ENCODE assay signal across 9 cellular contexts in the genomic region with DNA sequence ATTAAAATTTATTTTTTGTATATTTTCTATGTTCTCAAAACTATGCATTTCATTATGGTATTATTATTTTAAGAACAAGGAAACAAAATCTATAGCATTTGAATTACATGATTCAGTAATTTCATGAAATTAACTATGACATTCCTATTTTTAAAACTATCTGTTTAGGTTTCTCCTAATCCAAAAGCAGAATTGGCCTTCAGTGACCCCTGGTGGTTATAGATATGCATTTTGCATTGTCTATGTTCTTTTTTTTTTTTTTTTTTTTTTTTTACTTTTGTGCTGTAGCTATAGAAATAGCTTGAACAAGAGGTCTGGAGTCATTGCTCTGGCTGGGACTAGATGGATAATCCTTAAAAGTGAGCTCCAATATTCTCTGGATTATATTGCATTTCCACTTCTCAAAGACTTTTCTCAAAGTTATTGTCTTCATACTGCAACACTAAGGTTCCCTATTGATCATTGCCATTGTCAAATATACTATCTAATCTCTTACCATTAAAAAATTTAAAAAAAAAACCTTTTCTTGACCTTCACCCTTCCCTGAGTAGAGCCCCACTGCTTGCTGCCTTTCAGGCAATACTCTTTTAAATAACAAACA. TPM values are rescaled to one million over a fixed set of nuclear protein-coding genes. Genes with fewer than 3 reads are reported as not detected.
DNase-seq lines count a peak whose midpoint lies in the region; FAIRE-seq and TF ChIP-seq lines count a peak whose summit lies in the region.
"Had no signal": no experiment of that assay in that cellular context is flagged by ENCODE, and none has a peak within 500 bp of the region (broad histone marks: within the 10 kb centered on the region; RNA-seq: fewer than 3 reads in every experiment).

No MANE protein-coding gene starts in this region.

- no peak overlapping the region for H3K4me2 ChIP-seq in Loucy (ENCODE audit: low read depth, low read length, poor library complexity, severe bottlenecking)
- H3K4me2 ChIP-seq: BLaER1 treated with 17β-estradiol and CSF1 and Interleukin-3, amounts not matched to agents 10 nM and 100 nM had no signal

- peak; percentile 26 for DNase-seq in NCI-H1436 (lab: John Stamatoyannopoulos, UW)
- no peak for DNase-seq in NCI-H1436 treated with DMSO at 0.1 percent for 48 hours (lab: John Stamatoyannopoulos, UW)
- DNase-seq in GOT3 (lab: John Stamatoyannopoulos, UW) = no peak
- DNase-seq in occipital lobe (lab: John Stamatoyannopoulos, UW) = no peak
- DNase-seq in activated CD8-positive, alpha-beta memory T cell treated with anti-CD3 and anti-CD28 coated beads, Interleukin-2, amount 50 U/mL, for 4 hours = no peak

- no peaks in the 10 kb centered on the region for H4K20me1 ChIP-seq in Loucy (ENCODE audit: insufficient read depth, low read length, poor library complexity, severe bottlenecking)
- H4K20me1 ChIP-seq: BLaER1 treated with 17β-estradiol and CSF1 and Interleukin-3, amounts not matched to agents 10 nM and 100 nM had no signal

- no peaks in the 10 kb centered on the region for H3K79me2 ChIP-seq in Loucy (ENCODE audit: insufficient read depth, low read length)

- no peaks in the 10 kb centered on the region for H3K9me2 ChIP-seq in Loucy (replicated peaks; ENCODE audit: low read depth, low read length)

- H3K4me1 ChIP-seq in Loucy (ENCODE audit: insufficient read depth, low read length, poor library complexity, severe bottlenecking) = no peaks in the 10 kb centered on the region
- H3K4me1 ChIP-seq: BLaER1 treated with 17β-estradiol and CSF1 and Interleukin-3, amounts not matched to agents 10 nM and 100 nM had no signal

- peak; percentile 62 for TF ChIP-seq CTCF in Loucy (conservative IDR thresholded peaks at IDR 0.05; ENCODE audit: low read length)

- H3K9me3 ChIP-seq in Loucy (ENCODE audit: insufficient read depth, low read depth, low read length) = no peaks in the 10 kb centered on the region

- no peaks in the 10 kb centered on the region for H3F3A ChIP-seq in Loucy (ENCODE audit: low read depth)

- no peak overlapping the region for H2AFZ ChIP-seq in Loucy (ENCODE audit: low read length)

- H3K4me3 ChIP-seq in Loucy (ENCODE audit: low read length, poor library complexity, severe bottlenecking) = no peak overlapping the region
- H3K4me3 ChIP-seq: BLaER1 treated with 17β-estradiol and CSF1 and Interleukin-3, amounts not matched to agents 10 nM and 100 nM had no signal

- H3K27me3 ChIP-seq in Loucy (ENCODE audit: insufficient read depth, low read length, poor library complexity, severe bottlenecking) = no peaks in the 10 kb centered on the region
- H3K27me3 ChIP-seq: BLaER1 treated with 17β-estradiol and CSF1 and Interleukin-3, amounts not matched to agents 10 nM and 100 nM had no signal

- no peak overlapping the region for H3K9ac ChIP-seq in Loucy (ENCODE audit: low read depth, low read length, poor library complexity, severe bottlenecking)
- H3K9ac ChIP-seq: BLaER1 treated with 17β-estradiol and CSF1 and Interleukin-3, amounts not matched to agents 10 nM and 100 nM had no signal

- FAIRE-seq in TTC549 (lab: Jason Lieb, UNC) (peak; percentile 88), islet of Langerhans (lab: Jason Lieb, UNC) (peak; percentile 99)

- H3K36me3 ChIP-seq in Loucy (ENCODE audit: insufficient read depth, low read length) = no peaks in the 10 kb centered on the region
- H3K36me3 ChIP-seq: BLaER1 treated with 17β-estradiol and CSF1 and Interleukin-3, amounts not matched to agents 10 nM and 100 nM had no signal

RNA-seq across cellular contexts. Expression of a gene that starts 15.9 kb away (rescaled TPM):
- total RNA-seq in occipital lobe = 32.6 TPM

RNA-seq across cellular contexts. Expression of a gene that starts 16.6 kb away (rescaled TPM):
- 43.7 TPM for total RNA-seq in occipital lobe
